In genomic region chrX:17809984-17810383, GRCh38 we compare ENCODE assay signal across 26 cellular contexts.
"Had no signal": no experiment of that assay in that cellular context is flagged by ENCODE, and none has a peak within 500 bp of the region (broad histone marks: within the 10 kb centered on the region; RNA-seq: fewer than 3 reads in every experiment).

No MANE protein-coding gene starts in this region.

- H3K27ac ChIP-seq: stomach, testis, thoracic aorta, thyroid gland, tibial artery, tibial nerve, transverse colon, upper lobe of left lung, upper lobe of right lung, uterus, vagina had no signal

- DNase-seq: stimulated activated CD4-positive, alpha-beta T cell treated with anti-CD3 and anti-CD28 coated beads, Interleukin-2, amount 100 ng/mL, for 48 hours; stimulated activated CD4-positive, alpha-beta T cell treated with anti-CD3 and anti-CD28 coated beads, Interleukin-4, amount 100 ng/mL, for 1 hour; stimulated activated CD4-positive, alpha-beta T cell treated with anti-CD3 and anti-CD28 coated beads, Interleukin-4, amount 100 ng/mL, for 24 hours; stimulated activated CD4-positive, alpha-beta T cell treated with anti-CD3 and anti-CD28 coated beads, Interleukin-4, amount 100 ng/mL, for 4 hours; stimulated activated CD8-positive, alpha-beta memory T cell treated with anti-CD3 and anti-CD28 coated beads, Interleukin-4, amount 100 ng/mL, for 48 hours; stimulated activated naive B cell treated with anti-CD40 and anti-IgM and Interleukin-4, amounts not matched to agents 10 μg/mL and 1 μg/mL and 100 μg/mL, for 72 hours; stimulated activated naive CD4-positive, alpha-beta T cell; stimulated activated naive CD4-positive, alpha-beta T cell treated with Interleukin-2 at 50 U/mL for 16 hours; stimulated activated naive CD8-positive, alpha-beta T cell treated with anti-CD3 and anti-CD28 coated beads, Interleukin-15, amount 100 ng/mL, for 72 hours; stimulated activated naive CD8-positive, alpha-beta T cell treated with anti-CD3 and anti-CD28 coated beads, Interleukin-15, Interleukin-2, amounts not matched to agents 100 U/mL and 50 U/mL, for 24 hours; stomach; substantia nigra; testis; thyroid gland; tibial artery; transverse colon; trophoblast cell; upper lobe of left lung; upper lobe of right lung; uterus had no signal

- H3K9me3 ChIP-seq: stomach, testis, thoracic aorta, thyroid gland, tibial artery, tibial nerve, transverse colon, upper lobe of left lung, upper lobe of right lung, uterus, vagina had no signal

- FAIRE-seq: urothelium cell line had no signal

- H3K27me3 ChIP-seq: stomach, testis, thyroid gland, tibial artery, transverse colon, upper lobe of left lung, upper lobe of right lung, uterus, vagina had no signal

- H3K4me3 ChIP-seq: stomach, testis, thoracic aorta, thyroid gland, tibial artery, tibial nerve, transverse colon, upper lobe of left lung, upper lobe of right lung, uterus, vagina had no signal

- H3K36me3 ChIP-seq: stomach, thoracic aorta, thyroid gland, tibial artery, tibial nerve, transverse colon, upper lobe of left lung, upper lobe of right lung, uterus, vagina had no signal

- H3K4me1 ChIP-seq: testis, tibial nerve, upper lobe of left lung had no signal

- ATAC-seq: stimulated activated effector memory CD8-positive, alpha-beta T cell treated with anti-CD3 and anti-CD28 coated beads, Interleukin-12 subunit alpha, Interleukin-12 subunit beta, amount 100 ng/mL, for 72 hours; stimulated activated memory B cell treated with anti-CD40 and anti-IgM and Interleukin-4, amounts not matched to agents 10 μg/mL and 1 μg/mL and 100 μg/mL, for 72 hours; stimulated activated naive B cell treated with anti-CD40 and anti-IgM and Interleukin-4, amounts not matched to agents 10 μg/mL and 1 μg/mL and 100 μg/mL, for 72 hours; stimulated activated naive CD8-positive, alpha-beta T cell treated with anti-CD3 and anti-CD28 coated beads, Interleukin-15, amount 100 ng/mL, for 72 hours; stimulated activated naive CD8-positive, alpha-beta T cell treated with anti-CD3 and anti-CD28 coated beads, Interleukin-15, Interleukin-2, amounts not matched to agents 100 U/mL and 50 U/mL, for 24 hours; upper lobe of right lung had no signal
